11 cellular contexts compared by ENCODE assay signal in the genomic region with DNA sequence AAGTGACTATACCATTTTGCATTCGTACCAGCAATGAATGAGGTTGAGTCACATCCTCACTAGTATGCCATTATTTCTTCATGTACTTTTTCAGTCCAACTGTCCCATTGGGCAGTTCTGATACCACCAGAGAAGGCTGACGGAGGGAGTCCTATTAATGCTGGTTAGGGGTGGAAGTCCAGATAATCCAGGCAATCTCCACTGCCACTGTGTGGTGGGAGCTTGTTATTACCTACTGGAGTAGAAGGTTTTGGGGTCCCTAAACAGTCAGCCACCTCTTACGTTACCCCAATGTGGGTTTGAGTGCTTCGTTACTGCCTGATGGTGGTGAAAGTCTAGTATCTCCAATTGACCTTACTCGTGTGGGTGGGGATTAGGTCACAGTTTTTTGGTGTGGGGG.
A peak's percentile ranks its signal among the peaks of the same experiment; 100 is the strongest.
DNase-seq lines count a peak whose midpoint lies in the region; TF ChIP-seq lines count a peak whose summit lies in the region.
"Had no signal": no experiment of that assay in that cellular context is flagged by ENCODE, and none has a peak within 500 bp of the region (broad histone marks: within the 10 kb centered on the region; RNA-seq: fewer than 3 reads in every experiment).

No MANE protein-coding gene starts in this region.

- no peak for TF ChIP-seq POLR2A in breast epithelium (IDR thresholded peaks at IDR 0.05)

- no peak overlapping the region for H3K4me2 ChIP-seq in OCI-LY1 (ENCODE audit: low read length)

- H3K9me3 Mint-ChIP-seq in MCF 10A (ENCODE audit: unreplicated experiment): no peaks in the 10 kb centered on the region
- peaks cover 5% of the 10 kb centered on the region for H3K9me3 Mint-ChIP-seq in activated naive CD4-positive, alpha-beta T cell treated with anti-CD3 and anti-CD28 coated beads for 36 hours

- no peaks in the 10 kb centered on the region for H3K79me2 ChIP-seq in OCI-LY1 (ENCODE audit: insufficient read depth, low read length)

- no peaks in the 10 kb centered on the region for H3K27me3 Mint-ChIP-seq in MCF 10A (ENCODE audit: insufficient read depth, unreplicated experiment)
- H3K27me3 Mint-ChIP-seq in activated naive CD4-positive, alpha-beta T cell treated with anti-CD3 and anti-CD28 coated beads for 36 hours (ENCODE audit: low read depth): peaks cover 1% of the 10 kb centered on the region

- no TSS peak for BruUV-seq in MCF 10A (replicated peaks; lab: Mats Ljungman, UMichigan)

- H3K27ac ChIP-seq in breast epithelium (no peak overlapping the region), OCI-LY1 (ENCODE audit: low read depth, low read length, poor library complexity, severe bottlenecking) (no peak overlapping the region), tibial artery (no peak overlapping the region)
- H3K27ac ChIP-seq: ascending aorta had no signal

- H3K9me3 ChIP-seq in breast epithelium (peaks cover 0 to 7% of the 10 kb centered on the region in 2 donors), OCI-LY1 (ENCODE audit: low read length) (no peaks in the 10 kb centered on the region), tibial artery (peaks cover 0 to 4% (median 0%) of the 10 kb centered on the region in 3 donors)
- H3K9me3 ChIP-seq: ascending aorta had no signal

- H3K9ac ChIP-seq in OCI-LY1 (ENCODE audit: low read length): no peak overlapping the region

- no peaks in the 10 kb centered on the region for H4K20me1 ChIP-seq in OCI-LY1 (ENCODE audit: insufficient read depth, low read length)

- no peaks in the 10 kb centered on the region for H3F3A ChIP-seq in OCI-LY1 (ENCODE audit: insufficient read depth, low read length)

- no peaks in the 10 kb centered on the region for H3K36me3 ChIP-seq in breast epithelium
- no peaks in the 10 kb centered on the region for H3K36me3 ChIP-seq in OCI-LY1 (ENCODE audit: insufficient read depth, low read length)
- no peaks in the 10 kb centered on the region for H3K36me3 ChIP-seq in tibial artery
- H3K36me3 ChIP-seq: ascending aorta had no signal

- H3K4me3 ChIP-seq in breast epithelium (no peak overlapping the region), OCI-LY1 (ENCODE audit: low read depth, low read length, poor library complexity, severe bottlenecking) (no peak overlapping the region), epithelial cell of esophagus (ENCODE audit: low read length) (no peak overlapping the region), tibial artery (no peak overlapping the region)
- H3K4me3 ChIP-seq: ascending aorta had no signal

- no peaks in the 10 kb centered on the region for H3K36me3 Mint-ChIP-seq in MCF 10A (ENCODE audit: insufficient read depth, unreplicated experiment)
- no peaks in the 10 kb centered on the region for H3K36me3 Mint-ChIP-seq in activated naive CD4-positive, alpha-beta T cell treated with anti-CD3 and anti-CD28 coated beads for 36 hours (ENCODE audit: low read depth)

- CTCF ChIA-PET in MCF 10A (lab: Yijun Ruan, JAX): interaction anchor here (0.6 to 1.0 kb wide), 3 partner anchors 9 to 269 kb away, joined by 3 to 4 read pairs (median 3); no protein-coding TSS in a partner anchor
- CTCF ChIA-PET in activated naive CD4-positive, alpha-beta T cell treated with anti-CD3 and anti-CD28 coated beads for 36 hours (lab: Charles Lee): no interaction called here

- H3K4me1 Mint-ChIP-seq in MCF 10A (ENCODE audit: insufficient read depth, unreplicated experiment): no peaks in the 10 kb centered on the region
- no peaks in the 10 kb centered on the region for H3K4me1 Mint-ChIP-seq in activated naive CD4-positive, alpha-beta T cell treated with anti-CD3 and anti-CD28 coated beads for 36 hours (ENCODE audit: low read depth)

- intact Hi-C loops in MCF 10A (cut with micrococcal nuclease) (no loop called here), breast epithelium (cut with DNase I; ENCODE audit: low total_unique reads) (no loop called here), tibial artery (cut with DNase I; ENCODE audit: low total_unique reads) (no loop called here)
- intact Hi-C loops in activated naive CD4-positive, alpha-beta T cell treated with anti-CD3 and anti-CD28 coated beads for 36 hours (cut with micrococcal nuclease): no loop called here

- no peak overlapping the region for H3K27ac Mint-ChIP-seq in MCF 10A (ENCODE audit: low read depth, unreplicated experiment)
- H3K27ac Mint-ChIP-seq in activated naive CD4-positive, alpha-beta T cell treated with anti-CD3 and anti-CD28 coated beads for 36 hours: no peak overlapping the region

- POLR2A ChIA-PET in MCF 10A (lab: Yijun Ruan, JAX): interaction anchor here (0.7 kb wide), 1 partner anchor 248 kb away, joined by 3 read pairs; no protein-coding TSS in a partner anchor

- H3K27me3 ChIP-seq in breast epithelium (no peaks in the 10 kb centered on the region), OCI-LY1 (ENCODE audit: insufficient read depth, low read length) (no peaks in the 10 kb centered on the region), tibial artery (no peaks in the 10 kb centered on the region)
- H3K27me3 ChIP-seq: ascending aorta had no signal

- H2AFZ ChIP-seq in OCI-LY1 (ENCODE audit: low read length): no peak overlapping the region

- no peaks in the 10 kb centered on the region for H3K9me2 ChIP-seq in OCI-LY1 (ENCODE audit: low read depth, low read length)

- DNase-seq in MCF 10A (ENCODE audit: unreplicated experiment) (peak; percentile 3), breast epithelium (ENCODE audit: low spot score in 2 of 2) (no peak), epithelial cell of esophagus (ENCODE audit: low read depth) (peak; percentile 3), tibial artery (no peak), NCI-H146 (lab: John Stamatoyannopoulos, UW) (no peak), NCI-H1694 (lab: John Stamatoyannopoulos, UW) (no peak)
- no peak for DNase-seq in activated naive CD4-positive, alpha-beta T cell treated with anti-CD3 and anti-CD28 coated beads for 36 hours
- DNase-seq: activated T-cell treated with anti-CD3 and anti-CD28 coated beads, Interleukin-2, amount 50 U/mL, for 1 hour; GDM1 had no signal

- TF ChIP-seq CTCF in MCF 10A (IDR thresholded peaks at IDR 0.05; ENCODE audit: unreplicated experiment): no peak
- TF ChIP-seq CTCF in breast epithelium (IDR thresholded peaks at IDR 0.05): no peak
- peak; percentile 12; the same call in 1 of the 2 replicates for TF ChIP-seq CTCF in OCI-LY1 (IDR thresholded peaks at IDR 0.05; ENCODE audit: low read length)
- peak; percentile 28 for TF ChIP-seq CTCF in epithelial cell of esophagus (IDR thresholded peaks at IDR 0.05; ENCODE audit: insufficient read depth, low read depth, low read length, missing control alignments)
- peak; percentile 9 to 21 for TF ChIP-seq CTCF in tibial artery (IDR thresholded peaks at IDR 0.05)

- H3K4me1 ChIP-seq in breast epithelium (no peaks in the 10 kb centered on the region), OCI-LY1 (ENCODE audit: insufficient read depth, low read length, severe bottlenecking) (no peaks in the 10 kb centered on the region), tibial artery (no peaks in the 10 kb centered on the region)
- H3K4me1 ChIP-seq: ascending aorta had no signal

- no peak overlapping the region for H3K4me3 Mint-ChIP-seq in MCF 10A (ENCODE audit: unreplicated experiment)
- H3K4me3 Mint-ChIP-seq in activated naive CD4-positive, alpha-beta T cell treated with anti-CD3 and anti-CD28 coated beads for 36 hours: no peak overlapping the region

Comparison
In these comparisons a context has a peak if more than half of its experiments do, and no peak if none do; other contexts are left out.
1. DNase-seq: peak in MCF 10A (single experiment) and epithelial cell of esophagus (single experiment); none in breast epithelium (0 of 2), tibial artery (0 of 2), NCI-H146 (single experiment), NCI-H1694 (single experiment) and activated naive CD4-positive, alpha-beta T cell treated with anti-CD3 and anti-CD28 coated beads for 36 hours (single experiment).
2. CTCF ChIP-seq: peak in OCI-LY1 (single experiment), epithelial cell of esophagus (single experiment) and tibial artery (2 of 2); none in MCF 10A (single experiment) and breast epithelium (0 of 3).